In genomic region chr1:212310383-212310782, GRCh38 we compare ENCODE assay signal across 2 cellular contexts.
TF ChIP-seq lines count a peak whose summit lies in the region.

No MANE protein-coding gene starts in this region.

TF ChIP-seq in GM12891, 5 proteins besides CTCF, POLR2A, EP300 and RAD21:
- TF ChIP-seq POLR2AphosphoS5 (IDR thresholded peaks at IDR 0.05; ENCODE audit: low read depth, low read length) (no peak), SPI1 (IDR thresholded peaks at IDR 0.05; ENCODE audit: low read depth, low read length) (peak; percentile 62), PAX5 (IDR thresholded peaks at IDR 0.05; ENCODE audit: insufficient read depth, low read length, severe bottlenecking) (no peak)

TF ChIP-seq in IMR-90, 13 proteins besides CTCF, POLR2A, EP300 and RAD21:
- no peak for TF ChIP-seq BHLHE40 (IDR thresholded peaks at IDR 0.05; ENCODE audit: low read depth, low read length)
- TF ChIP-seq NFE2L2 (IDR thresholded peaks at IDR 0.05; ENCODE audit: low read depth, low read length), result no peak
- no peak for TF ChIP-seq RCOR1 (IDR thresholded peaks at IDR 0.05; ENCODE audit: insufficient replicate concordance, low read length)
- TF ChIP-seq MAFK (IDR thresholded peaks at IDR 0.05; ENCODE audit: low read depth, low read length), result no peak
- no peak for TF ChIP-seq ELK1 (IDR thresholded peaks at IDR 0.05; ENCODE audit: borderline replicate concordance, low read depth, low read length)
- TF ChIP-seq CHD1 (IDR thresholded peaks at IDR 0.05; ENCODE audit: low read depth, low read length), result no peak
- no peak for TF ChIP-seq RFX5 (IDR thresholded peaks at IDR 0.05; ENCODE audit: low read depth, low read length)
- no peak for TF ChIP-seq USF2 (IDR thresholded peaks at IDR 0.05; ENCODE audit: low read depth, low read length)
- no peak for TF ChIP-seq MAZ (IDR thresholded peaks at IDR 0.05; ENCODE audit: borderline replicate concordance, low read depth, low read length)
- TF ChIP-seq CEBPB (IDR thresholded peaks at IDR 0.05; ENCODE audit: low read depth, low read length), result no peak
- TF ChIP-seq FOS (IDR thresholded peaks at IDR 0.05; ENCODE audit: low read depth, low read length), result no peak
- TF ChIP-seq SMC3 (IDR thresholded peaks at IDR 0.05; ENCODE audit: low read depth, low read length), result no peak
- TF ChIP-seq MXI1 (IDR thresholded peaks at IDR 0.05; ENCODE audit: borderline replicate concordance, low read depth, low read length), result no peak
